13 cellular contexts compared by ENCODE assay signal in genomic region chr10:133401500-133401899, GRCh38. TPM values are rescaled to one million over a fixed set of nuclear protein-coding genes. Genes with fewer than 3 reads are reported as not detected.
A peak's percentile ranks its signal among the peaks of the same experiment; 100 is the strongest.
DNase-seq lines count a peak whose midpoint lies in the region; ATAC-seq and TF ChIP-seq lines count a peak whose summit lies in the region.
"Had no signal": no experiment of that assay in that cellular context is flagged by ENCODE, and none has a peak within 500 bp of the region (broad histone marks: within the 10 kb centered on the region; RNA-seq: fewer than 3 reads in every experiment).

No MANE protein-coding gene starts in this region.

- no peak overlapping the region for H2AFZ ChIP-seq in Loucy (ENCODE audit: low read length)

- no peaks in the 10 kb centered on the region for H3K9me3 Mint-ChIP-seq in memory B cell

- H4K20me1 ChIP-seq in Loucy (ENCODE audit: insufficient read depth, low read length, poor library complexity, severe bottlenecking): peaks cover 5% of the 10 kb centered on the region

- H3K9ac ChIP-seq in Loucy (ENCODE audit: low read depth, low read length, poor library complexity, severe bottlenecking): no peak overlapping the region

- peaks cover 37% of the 10 kb centered on the region for H3K4me1 Mint-ChIP-seq in memory B cell

- ATAC-seq in GM19455 (IDR thresholded peaks at IDR 0.05; ENCODE audit: unreplicated experiment) (peak; percentile 19), memory B cell (ENCODE audit: low read depth) (no peak), HG02970 (IDR thresholded peaks at IDR 0.05; ENCODE audit: low FRiP score, unreplicated experiment) (no peak), GM18909 (IDR thresholded peaks at IDR 0.05; ENCODE audit: poor library complexity, unreplicated experiment) (no peak)

- H3K4me1 ChIP-seq in Loucy (ENCODE audit: insufficient read depth, low read length, poor library complexity, severe bottlenecking) (peaks cover 23% of the 10 kb centered on the region), SJCRH30 (no peaks in the 10 kb centered on the region)
- H3K4me1 ChIP-seq: esophagus squamous epithelium, uterus had no signal

- no peaks in the 10 kb centered on the region for H3K9me3 ChIP-seq in Loucy (ENCODE audit: insufficient read depth, low read depth, low read length)
- H3K9me3 ChIP-seq in SJCRH30 (replicated peaks): no peaks in the 10 kb centered on the region
- H3K9me3 ChIP-seq: esophagus squamous epithelium, uterus had no signal

- no peaks in the 10 kb centered on the region for H3K9me2 ChIP-seq in Loucy (replicated peaks; ENCODE audit: low read depth, low read length)

- peak overlapping the region; percentile 75 for H3K27ac Mint-ChIP-seq in memory B cell

- H3K4me2 ChIP-seq in Loucy (ENCODE audit: low read depth, low read length, poor library complexity, severe bottlenecking): peak overlapping the region; percentile 4

- DNase-seq in GM06990 (ENCODE audit: extremely low read depth, insufficient read length) (no peak), memory B cell (ENCODE audit: low spot score in 2 of 2) (no peak), SKM-1 treated with dmso at 0.1 percent for 144 hours (lab: John Stamatoyannopoulos, UW; ENCODE audit: unreplicated experiment) (no peak), SJCRH30 (no peak)
- DNase-seq: central memory CD4-positive, alpha-beta T cell; esophagus squamous epithelium; NCI-H2107; T-helper 9 cell had no signal

- H3K4me3 ChIP-seq in GM06990 (replicated peaks; ENCODE audit: low read depth, low read length) (peak overlapping the region; percentile 49), Loucy (ENCODE audit: low read length, poor library complexity, severe bottlenecking) (no peak overlapping the region), SJCRH30 (no peak overlapping the region)
- H3K4me3 ChIP-seq: esophagus squamous epithelium, uterus had no signal

- peak overlapping the region; percentile 52 for H3K4me3 Mint-ChIP-seq in memory B cell

- H3K36me3 ChIP-seq in GM06990 (ENCODE audit: control insufficient read depth, insufficient read depth, low read length) (peaks cover 21% of the 10 kb centered on the region), Loucy (ENCODE audit: insufficient read depth, low read length) (peaks cover 18% of the 10 kb centered on the region), SJCRH30 (peaks cover 4% of the 10 kb centered on the region)
- H3K36me3 ChIP-seq: uterus had no signal

- no peaks in the 10 kb centered on the region for H3K27me3 ChIP-seq in GM06990 (replicated peaks; ENCODE audit: control insufficient read depth, insufficient read depth, low read length)
- no peaks in the 10 kb centered on the region for H3K27me3 ChIP-seq in Loucy (ENCODE audit: insufficient read depth, low read length, poor library complexity, severe bottlenecking)
- H3K27me3 ChIP-seq in SJCRH30: no peaks in the 10 kb centered on the region
- H3K27me3 ChIP-seq: esophagus squamous epithelium, uterus had no signal

- H3K27me3 Mint-ChIP-seq in memory B cell: no peaks in the 10 kb centered on the region

- no peak overlapping the region for H3K27ac ChIP-seq in SJCRH30
- H3K27ac ChIP-seq: uterus had no signal

- TF ChIP-seq CTCF in GM06990 (IDR thresholded peaks at IDR 0.05; ENCODE audit: insufficient read depth, low read length, poor library complexity, severe bottlenecking) (no peak), Loucy (conservative IDR thresholded peaks at IDR 0.05; ENCODE audit: low read length) (no peak)

- no peaks in the 10 kb centered on the region for H3F3A ChIP-seq in Loucy (ENCODE audit: low read depth)

- peaks cover 20% of the 10 kb centered on the region; the same call in 1 of the 2 replicates for H3K79me2 ChIP-seq in Loucy (ENCODE audit: insufficient read depth, low read length)

- peaks cover 35% of the 10 kb centered on the region for H3K36me3 Mint-ChIP-seq in memory B cell

RNA-seq across cellular contexts. Expression of gene MTG1, which starts 7.5 kb away (rescaled TPM):
- total RNA-seq in SJCRH30 (2014; rRNA removed; shearing (Covaris generic)): 21.7 and 26.4 TPM in 2 replicates

RNA-seq across cellular contexts. Expression of gene PAOX, which starts 22.4 kb away (rescaled TPM):
- total RNA-seq in SJCRH30 (2014; rRNA removed; shearing (Covaris generic)): not detected in 2 replicates

RNA-seq across cellular contexts. Expression of gene SPRN, which starts 22.9 kb away (rescaled TPM):
- total RNA-seq in SJCRH30 (2014; rRNA removed; shearing (Covaris generic)): not detected in 2 replicates
- total RNA-seq: esophagus squamous epithelium had no signal

RNA-seq across cellular contexts. Expression of gene ECHS1, which starts 28.3 kb away (rescaled TPM):
- total RNA-seq in SJCRH30 (2014; rRNA removed; shearing (Covaris generic)): 63.6 and 65.7 TPM in 2 replicates

RNA-seq across cellular contexts. Expression of gene FUOM, which starts 43.7 kb away (rescaled TPM):
- total RNA-seq in SJCRH30 (2014; rRNA removed; shearing (Covaris generic)): not detected in 2 replicates
